ENCODE assay signal across 9 cellular contexts in the genomic region with DNA sequence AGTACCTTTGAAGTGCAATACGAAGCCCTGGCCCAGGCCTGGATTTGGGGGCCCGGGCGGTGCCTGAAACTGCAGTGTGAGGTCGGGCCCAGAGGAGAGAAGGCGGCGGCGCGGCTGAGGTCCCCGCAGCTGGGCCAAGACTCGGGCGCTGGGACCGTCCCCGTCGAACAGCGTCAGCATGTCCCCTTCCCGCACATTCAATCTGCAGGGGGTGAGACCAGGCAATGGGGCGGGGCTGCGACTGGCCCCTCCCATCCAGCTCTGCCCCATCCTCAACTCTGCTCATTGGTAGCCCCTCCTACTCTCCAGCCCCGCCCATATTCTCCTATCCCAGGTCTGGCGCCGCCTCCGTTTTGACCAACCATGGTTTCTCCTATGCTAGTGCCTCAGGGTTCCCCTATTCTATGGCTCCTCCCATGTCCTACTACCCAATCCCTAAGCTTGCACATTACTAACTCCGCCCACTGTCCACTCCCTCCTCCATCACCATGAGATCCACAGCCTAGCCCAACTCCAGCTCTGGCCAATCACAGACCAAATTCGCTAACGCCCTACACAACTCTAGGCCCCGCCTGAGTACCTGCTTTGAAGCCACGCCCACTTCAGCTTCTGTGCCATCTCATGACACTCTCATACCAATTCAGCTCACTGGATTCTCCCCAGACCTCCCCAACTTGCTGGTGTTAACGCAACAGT. TPM values are rescaled to one million over a fixed set of nuclear protein-coding genes. Genes with fewer than 3 reads are reported as not detected.
DNase-seq lines count a peak whose midpoint lies in the region; ATAC-seq and TF ChIP-seq lines count a peak whose summit lies in the region.
"Had no signal": no experiment of that assay in that cellular context is flagged by ENCODE, and none has a peak within 500 bp of the region (broad histone marks: within the 10 kb centered on the region; RNA-seq: fewer than 3 reads in every experiment).

No MANE protein-coding gene starts in this region.

- H3K9me3 Mint-ChIP-seq in activated CD4-positive, alpha-beta T cell treated with anti-CD3 and anti-CD28 coated beads for 36 hours (ENCODE audit: low read depth), result no peaks in the 10 kb centered on the region
- no peaks in the 10 kb centered on the region for H3K9me3 Mint-ChIP-seq in chondrocyte (ENCODE audit: low read depth)
- H3K9me3 Mint-ChIP-seq in natural killer cell treated with Interleukin-12 subunit alpha and Interleukin-12 subunit beta and Interleukin-15 and Interleukin-18, amount 100 ng/mL, for 72 hours, result no peaks in the 10 kb centered on the region

- H3K9me3 ChIP-seq in stomach, result no peaks in the 10 kb centered on the region
- H3K9me3 ChIP-seq: BLaER1 had no signal

- TF ChIP-seq POLR2A in stomach (IDR thresholded peaks at IDR 0.05), result no peak

- peak; percentile 93 for ATAC-seq in activated CD4-positive, alpha-beta T cell treated with anti-CD3 and anti-CD28 coated beads for 36 hours
- ATAC-seq in natural killer cell treated with Interleukin-12 subunit alpha and Interleukin-12 subunit beta and Interleukin-15 and Interleukin-18, amount 100 ng/mL, for 72 hours, result peak; percentile 63 to 72

- WGBS in stomach, 5 donors, result 23 to 51% (median 34%) methylated on average over 26 to 28 of the region's 28 CpGs

- H3K4me1 Mint-ChIP-seq in activated CD4-positive, alpha-beta T cell treated with anti-CD3 and anti-CD28 coated beads for 36 hours, result peaks cover 7% of the 10 kb centered on the region
- peaks cover 10% of the 10 kb centered on the region for H3K4me1 Mint-ChIP-seq in chondrocyte (ENCODE audit: low read depth)
- H3K4me1 Mint-ChIP-seq in natural killer cell treated with Interleukin-12 subunit alpha and Interleukin-12 subunit beta and Interleukin-15 and Interleukin-18, amount 100 ng/mL, for 72 hours (ENCODE audit: low read depth in 2 of 2), result peaks cover 12 to 15% of the 10 kb centered on the region in 2 donors

- H3K4me3 ChIP-seq in stomach, result peak overlapping the region in 2 of 4 donors; percentile 32 to 37
- H3K4me3 ChIP-seq: BLaER1 had no signal

- POLR2A ChIA-PET in activated CD4-positive, alpha-beta T cell treated with anti-CD3 and anti-CD28 coated beads for 36 hours (lab: Charles Lee), result interaction anchor here (1.6 kb wide), 1 partner anchor 14 kb away, joined by 4 read pairs; the partner anchor contains the start of gene CDIPT

- peaks cover 0 to 13% (median 9%) of the 10 kb centered on the region in 4 donors for H3K4me1 ChIP-seq in stomach
- H3K4me1 ChIP-seq: BLaER1 had no signal

- H3K4me3 Mint-ChIP-seq in activated CD4-positive, alpha-beta T cell treated with anti-CD3 and anti-CD28 coated beads for 36 hours, result peak overlapping the region; percentile 29
- H3K4me3 Mint-ChIP-seq in chondrocyte (ENCODE audit: unreplicated experiment), result peak overlapping the region; percentile 17
- H3K4me3 Mint-ChIP-seq in natural killer cell treated with Interleukin-12 subunit alpha and Interleukin-12 subunit beta and Interleukin-15 and Interleukin-18, amount 100 ng/mL, for 72 hours, result peak overlapping the region; percentile 68

- peaks cover 22% of the 10 kb centered on the region for H3K27me3 Mint-ChIP-seq in activated CD4-positive, alpha-beta T cell treated with anti-CD3 and anti-CD28 coated beads for 36 hours
- peaks cover 23% of the 10 kb centered on the region for H3K27me3 Mint-ChIP-seq in chondrocyte (ENCODE audit: low read depth)
- peaks cover 19 to 24% of the 10 kb centered on the region in 2 donors for H3K27me3 Mint-ChIP-seq in natural killer cell treated with Interleukin-12 subunit alpha and Interleukin-12 subunit beta and Interleukin-15 and Interleukin-18, amount 100 ng/mL, for 72 hours

- peaks cover 0 to 60% (median 19%) of the 10 kb centered on the region in 3 donors for H3K27me3 ChIP-seq in stomach

- TF ChIP-seq EP300 in stomach (IDR thresholded peaks at IDR 0.05), result no peak

- no peak overlapping the region for H3K27ac ChIP-seq in stomach
- H3K27ac ChIP-seq: BLaER1 had no signal

- CTCF ChIA-PET in activated CD4-positive, alpha-beta T cell treated with anti-CD3 and anti-CD28 coated beads for 36 hours (lab: Charles Lee), result interaction anchor here (0.5 to 1.9 kb wide), 9 partner anchors 23 to 179 kb away, joined by 3 to 8 read pairs (median 3); partner anchors contain the start of genes ASPHD1, PAGR1 and TLCD3B

- peak; percentile 85 for DNase-seq in activated CD4-positive, alpha-beta T cell treated with anti-CD3 and anti-CD28 coated beads for 36 hours
- no peak for DNase-seq in activated CD4-positive, alpha-beta T cell treated with anti-CD3 and anti-CD28 coated beads for 1 hour
- peak; percentile 63 for DNase-seq in SW480 (ENCODE audit: low spot score)
- DNase-seq in chondrocyte (ENCODE audit: low spot score), result no peak
- DNase-seq in natural killer cell treated with Interleukin-12 subunit alpha and Interleukin-12 subunit beta and Interleukin-15 and Interleukin-18, amount 100 ng/mL, for 72 hours (ENCODE audit: low spot score), result no peak
- no peak for DNase-seq in stomach
- DNase-seq in COLO668 (lab: John Stamatoyannopoulos, UW; ENCODE audit: unreplicated experiment), result no peak
- no peak for DNase-seq in SHP77 (lab: John Stamatoyannopoulos, UW)

- H3K27ac Mint-ChIP-seq in activated CD4-positive, alpha-beta T cell treated with anti-CD3 and anti-CD28 coated beads for 36 hours, result no peak overlapping the region
- no peak overlapping the region for H3K27ac Mint-ChIP-seq in chondrocyte (ENCODE audit: unreplicated experiment)
- no peak overlapping the region for H3K27ac Mint-ChIP-seq in natural killer cell treated with Interleukin-12 subunit alpha and Interleukin-12 subunit beta and Interleukin-15 and Interleukin-18, amount 100 ng/mL, for 72 hours

- no peak for TF ChIP-seq CTCF in chondrocyte (IDR thresholded peaks at IDR 0.05)
- no peak for TF ChIP-seq CTCF in stomach (IDR thresholded peaks at IDR 0.05)

- peaks cover 0 to 3% (median 0%) of the 10 kb centered on the region in 4 donors for H3K36me3 ChIP-seq in stomach
- H3K36me3 ChIP-seq: BLaER1 had no signal

- H3K36me3 Mint-ChIP-seq in activated CD4-positive, alpha-beta T cell treated with anti-CD3 and anti-CD28 coated beads for 36 hours (ENCODE audit: low read depth), result no peaks in the 10 kb centered on the region
- H3K36me3 Mint-ChIP-seq in chondrocyte (ENCODE audit: low read depth), result peaks cover 5% of the 10 kb centered on the region
- H3K36me3 Mint-ChIP-seq in natural killer cell treated with Interleukin-12 subunit alpha and Interleukin-12 subunit beta and Interleukin-15 and Interleukin-18, amount 100 ng/mL, for 72 hours, result no peaks in the 10 kb centered on the region

- intact Hi-C loops in activated CD4-positive, alpha-beta T cell treated with anti-CD3 and anti-CD28 coated beads for 36 hours (cut with DNase I, micrococcal nuclease), result loop anchor here in 1 of 2 experiments (1.0 to 5.0 kb wide), 5 partner anchors 14 to 145 kb away; partner anchors contain the start of genes ASPHD1, C16orf92, CDIPT and KCTD13
- intact Hi-C loops in stomach (cut with DNase I; ENCODE audit: low total_unique reads), result no loop called here

RNA-seq across cellular contexts. Expression of gene CDIPT, which starts 14.4 kb away (rescaled TPM):
- total RNA-seq in activated CD4-positive, alpha-beta T cell treated with anti-CD3 and anti-CD28 coated beads for 36 hours, result 10 to 100 TPM; 35.1 to 50.0 TPM
- total RNA-seq in chondrocyte, result 73.5 to 79.7 TPM (median 78.3 TPM) in 3 replicates
- 10 to 100 TPM; 60.1 to 62.9 TPM for total RNA-seq in natural killer cell treated with Interleukin-12 subunit alpha and Interleukin-12 subunit beta and Interleukin-15 and Interleukin-18, amount 100 ng/mL, for 72 hours
- 10 to 100 TPM in 4 of 5 donors, 1 to 10 TPM in 1; 2.3 to 91.5 (median 54.5) TPM for total RNA-seq in stomach
- polyA plus RNA-seq in stomach, result 10 to 100 TPM; 51.6 to 72.6 (median 53.9) TPM

RNA-seq across cellular contexts. Expression of gene SEZ6L2, which starts 21.9 kb away (rescaled TPM):
- under 1 TPM; 0.27 to 0.42 TPM for total RNA-seq in activated CD4-positive, alpha-beta T cell treated with anti-CD3 and anti-CD28 coated beads for 36 hours
- 10.9 to 17.0 TPM (median 16.3 TPM) in 3 replicates for total RNA-seq in chondrocyte
- not detected for total RNA-seq in natural killer cell treated with Interleukin-12 subunit alpha and Interleukin-12 subunit beta and Interleukin-15 and Interleukin-18, amount 100 ng/mL, for 72 hours
- 10 to 100 TPM in 2 of 5 donors, 1 to 10 TPM in 2, not detected in 1; 6.2 to 31.4 (median 12.0) TPM for total RNA-seq in stomach
- 1 to 10 TPM; 1.5 to 7.7 (median 7.6) TPM for polyA plus RNA-seq in stomach

RNA-seq across cellular contexts. Expression of gene ASPHD1, which starts 22.9 kb away (rescaled TPM):
- 1 to 10 TPM; 2.7 to 3.2 TPM for total RNA-seq in activated CD4-positive, alpha-beta T cell treated with anti-CD3 and anti-CD28 coated beads for 36 hours
- total RNA-seq in chondrocyte (2.4 to 3.2 TPM (median 2.9 TPM) in 3 replicates), stomach (10 to 100 TPM in 1 of 5 donors, 1 to 10 TPM in 2, not detected in 2; 4.5 to 11.0 (median 8.4) TPM)
- 1 to 10 TPM in 1 of 2 donors, not detected in 1; 1.3 TPM for total RNA-seq in natural killer cell treated with Interleukin-12 subunit alpha and Interleukin-12 subunit beta and Interleukin-15 and Interleukin-18, amount 100 ng/mL, for 72 hours
- polyA plus RNA-seq in stomach, result 10 to 100 TPM; 11.6 to 29.8 (median 15.7) TPM

RNA-seq across cellular contexts. Expression of gene KCTD13, which starts 48.6 kb away (rescaled TPM):
- total RNA-seq in activated CD4-positive, alpha-beta T cell treated with anti-CD3 and anti-CD28 coated beads for 36 hours, result 10 to 100 TPM; 30.4 to 33.4 TPM
- 19.3 to 21.1 TPM (median 20.3 TPM) in 3 replicates for total RNA-seq in chondrocyte
- total RNA-seq in natural killer cell treated with Interleukin-12 subunit alpha and Interleukin-12 subunit beta and Interleukin-15 and Interleukin-18, amount 100 ng/mL, for 72 hours, result 10 to 100 TPM; 53.6 to 92.7 TPM
- total RNA-seq in stomach, result 100 to 1,000 TPM in 1 of 5 donors, 10 to 100 TPM in 4; 15.4 to 182 (median 35.3) TPM
- 10 to 100 TPM in 1 of 3 donors, 1 to 10 TPM in 2; 6.3 to 14.3 (median 7.4) TPM for polyA plus RNA-seq in stomach

RNA-seq across cellular contexts. Expression of gene MVP, which starts 57.2 kb away (rescaled TPM):
- total RNA-seq in activated CD4-positive, alpha-beta T cell treated with anti-CD3 and anti-CD28 coated beads for 36 hours, result 100 to 1,000 TPM in 1 of 2 experiments, 10 to 100 TPM in 1; 86.2 to 101 TPM
- total RNA-seq in chondrocyte, result 101 to 132 TPM (median 106 TPM) in 3 replicates
- 100 to 1,000 TPM in 1 of 2 donors, 10 to 100 TPM in 1; 86.1 to 180 TPM for total RNA-seq in natural killer cell treated with Interleukin-12 subunit alpha and Interleukin-12 subunit beta and Interleukin-15 and Interleukin-18, amount 100 ng/mL, for 72 hours
- total RNA-seq in stomach, result 100 to 1,000 TPM in 4 of 5 donors, 10 to 100 TPM in 1; 92.2 to 453 (median 154) TPM
- 100 to 1,000 TPM; 101 to 122 (median 116) TPM for polyA plus RNA-seq in stomach

Comparison
In these comparisons a context has a peak if more than half of its experiments do, and no peak if none do; other contexts are left out.
1. DNase-seq: peak in activated CD4-positive, alpha-beta T cell treated with anti-CD3 and anti-CD28 coated beads for 36 hours (single experiment) and SW480 (single experiment); none in activated CD4-positive, alpha-beta T cell treated with anti-CD3 and anti-CD28 coated beads for 1 hour (single experiment), chondrocyte (single experiment), natural killer cell treated with Interleukin-12 subunit alpha and Interleukin-12 subunit beta and Interleukin-15 and Interleukin-18, amount 100 ng/mL, for 72 hours (single experiment), stomach (single experiment), COLO668 (single experiment) and SHP77 (0 of 2).
2. H3K4me3 Mint-ChIP-seq: peak in every context shown above with its lines; median percentile 68 in natural killer cell treated with Interleukin-12 subunit alpha and Interleukin-12 subunit beta and Interleukin-15 and Interleukin-18, amount 100 ng/mL, for 72 hours; 29 in activated CD4-positive, alpha-beta T cell treated with anti-CD3 and anti-CD28 coated beads for 36 hours; 17 in chondrocyte.